8 cellular contexts compared by ENCODE assay signal in the genomic region with DNA sequence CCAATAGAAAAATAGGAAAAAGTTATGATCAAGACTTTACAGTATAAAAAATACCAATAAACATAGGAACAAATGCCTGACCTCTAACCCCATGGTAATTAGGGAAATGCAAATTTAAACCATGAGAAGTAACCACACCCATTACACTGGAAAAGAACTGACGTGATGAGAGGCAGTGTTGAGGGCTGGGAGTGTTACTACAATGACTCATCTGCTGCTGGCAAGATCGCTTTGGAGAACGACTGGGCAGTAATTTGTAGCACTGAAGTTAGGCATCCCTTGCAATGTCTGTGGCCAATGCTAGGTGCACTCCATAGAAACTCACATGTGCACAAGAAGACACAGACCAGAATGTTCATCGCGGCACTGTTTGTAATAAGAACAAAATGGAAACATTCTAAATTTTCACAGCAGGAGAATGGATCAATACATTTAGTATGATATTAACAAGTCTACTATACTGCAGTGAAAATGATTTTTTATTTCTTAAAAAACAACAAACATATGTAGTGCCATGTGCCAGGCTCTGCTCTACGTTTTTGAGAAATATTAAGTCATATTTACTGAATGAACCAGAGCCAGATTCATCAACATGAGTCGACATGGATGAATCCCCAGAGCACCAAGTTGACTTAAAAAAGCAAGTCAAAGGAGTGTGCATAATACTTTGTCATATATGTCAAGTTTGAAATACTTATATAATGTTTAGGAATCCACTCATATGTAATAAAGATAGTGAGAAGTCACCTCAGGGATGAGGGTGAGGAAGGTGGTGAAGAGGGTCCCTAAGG. TPM values are rescaled to one million over a fixed set of nuclear protein-coding genes. Genes with fewer than 3 reads are reported as not detected.
A peak's percentile ranks its signal among the peaks of the same experiment; 100 is the strongest.
DNase-seq lines count a peak whose midpoint lies in the region; ATAC-seq and TF ChIP-seq lines count a peak whose summit lies in the region.

No MANE protein-coding gene starts in this region.

- TF ChIP-seq POLR2A in body of pancreas (IDR thresholded peaks at IDR 0.05) = no peak

- H3K27me3 ChIP-seq in body of pancreas (no peaks in the 10 kb centered on the region), dorsolateral prefrontal cortex (peaks cover 0 to 72% (median 28%) of the 10 kb centered on the region in 45 donors)

- TF ChIP-seq CTCF in body of pancreas (IDR thresholded peaks at IDR 0.05) = no peak
- TF ChIP-seq CTCF in mucosa of descending colon (IDR thresholded peaks at IDR 0.05) = no peak
- no peak for TF ChIP-seq CTCF in dorsolateral prefrontal cortex (IDR thresholded peaks at IDR 0.05 in 54 of 56, conservative IDR thresholded peaks at IDR 0.05 in 2 of 56; ENCODE audit: low read depth in 1 of 56, partially characterized antibody in 56 of 56)

- H3K4me3 ChIP-seq in body of pancreas = no peak overlapping the region
- no peak overlapping the region for H3K4me3 ChIP-seq in mucosa of descending colon
- H3K4me3 ChIP-seq in dorsolateral prefrontal cortex = no peak overlapping the region

- H3K36me3 ChIP-seq in body of pancreas (replicated peaks in 1 of 2; ENCODE audit: insufficient read depth in 1 of 2, low read depth in 2 of 2) (no peaks in the 10 kb centered on the region), mucosa of descending colon (ENCODE audit: low read depth) (no peaks in the 10 kb centered on the region)

- ATAC-seq in body of pancreas (peak; percentile 59), mucosa of descending colon (peak; percentile 97), GM21723 (IDR thresholded peaks at IDR 0.05; ENCODE audit: unreplicated experiment) (no peak), GM19397 (IDR thresholded peaks at IDR 0.05; ENCODE audit: unreplicated experiment) (no peak)

- no peak overlapping the region for H3K27ac ChIP-seq in body of pancreas
- H3K27ac ChIP-seq in dorsolateral prefrontal cortex = no peak overlapping the region

- DNase-seq in G401 (ENCODE audit: low spot score) (peak; percentile 23), MV-4-11 (lab: John Stamatoyannopoulos, UW) (peak; percentile 74), body of pancreas (peak in 1 of 4 donors; percentile 30), mucosa of descending colon (peak in 1 of 3 donors; percentile 41), amygdala (lab: John Stamatoyannopoulos, UW) (no peak), dorsolateral prefrontal cortex (no peak)

- WGBS in body of pancreas, 2 donors = 31 to 39% methylated on average over 7 of the region's 7 CpGs

- in situ Hi-C loops in G401 (cut with HindIII; ENCODE audit: low sequenced_read_pairs) = no loop called here

- no peaks in the 10 kb centered on the region for H3K9me3 ChIP-seq in body of pancreas
- H3K9me3 ChIP-seq in mucosa of descending colon = no peaks in the 10 kb centered on the region

- H3K4me1 ChIP-seq in body of pancreas (peaks cover 22% of the 10 kb centered on the region), mucosa of descending colon (ENCODE audit: low read depth) (peaks cover 14% of the 10 kb centered on the region)

- intact Hi-C loops in body of pancreas (cut with DNase I) (no loop called here), mucosa of descending colon (cut with DNase I, micrococcal nuclease) (no loop called here), dorsolateral prefrontal cortex (cut with DNase I) (no loop called here)

RNA-seq across cellular contexts. Expression of gene EPHB3, which starts 37.6 kb away (rescaled TPM):
- total RNA-seq in G401 (2014; rRNA removed; shearing (Covaris generic)) = 2.8 and 3.9 TPM in 2 replicates
- 10 to 100 TPM in 1 of 2 donors, 1 to 10 TPM in 1; 7.9 to 10.1 TPM for total RNA-seq in body of pancreas
- 10 to 100 TPM; 14.1 to 57.2 (median 33.6) TPM for total RNA-seq in mucosa of descending colon
- 10 to 100 TPM in 9 of 120 experiments, 1 to 10 TPM in 111; 3.4 to 13.0 (median 7.1) TPM for total RNA-seq in dorsolateral prefrontal cortex

Comparison
In these comparisons a context has a peak if more than half of its experiments do, and no peak if none do; other contexts are left out.
1. DNase-seq: peak in G401 (single experiment) and MV-4-11 (single experiment); none in amygdala (0 of 56) and dorsolateral prefrontal cortex (0 of 10).
2. ATAC-seq: peak in body of pancreas (single experiment) and mucosa of descending colon (single experiment); none in GM21723 (single experiment) and GM19397 (single experiment).